10 cellular contexts compared by ENCODE assay signal in genomic region chr1:25903986-25904385, GRCh38. TPM values are rescaled to one million over a fixed set of nuclear protein-coding genes. Genes with fewer than 3 reads are reported as not detected.
DNase-seq lines count a peak whose midpoint lies in the region; ATAC-seq and TF ChIP-seq lines count a peak whose summit lies in the region.
"Had no signal": no experiment of that assay in that cellular context is flagged by ENCODE, and none has a peak within 500 bp of the region (broad histone marks: within the 10 kb centered on the region; RNA-seq: fewer than 3 reads in every experiment).

No MANE protein-coding gene starts in this region.

- H3K27ac ChIP-seq in breast epithelium, result no peak overlapping the region
- peak overlapping the region; percentile 88 for H3K27ac ChIP-seq in temporal lobe (ENCODE audit: low read depth, low read length)

- peaks cover 12% of the 10 kb centered on the region for H3K36me3 Mint-ChIP-seq in MCF 10A (ENCODE audit: insufficient read depth, unreplicated experiment)
- H3K36me3 Mint-ChIP-seq in T-helper 17 cell (ENCODE audit: low read depth), result peaks cover 3% of the 10 kb centered on the region

- no peaks in the 10 kb centered on the region for H3K36me3 ChIP-seq in breast epithelium

- no peak for TF ChIP-seq CTCF in MCF 10A (IDR thresholded peaks at IDR 0.05; ENCODE audit: unreplicated experiment)
- TF ChIP-seq CTCF in breast epithelium (IDR thresholded peaks at IDR 0.05), result no peak
- TF ChIP-seq CTCF in fibroblast of villous mesenchyme (IDR thresholded peaks at IDR 0.05; ENCODE audit: insufficient read depth, low read depth, low read length), result no peak

- POLR2A ChIA-PET in MCF 10A (lab: Yijun Ruan, JAX), result interaction anchor here (0.6 to 6.4 kb wide), 14 partner anchors 8 to 656 kb away, joined by 3 to 75 read pairs (median 5); partner anchors contain the start of genes MTFR1L, PAFAH2, PAQR7 and RSRP1

- H3K27me3 Mint-ChIP-seq in MCF 10A (ENCODE audit: insufficient read depth, unreplicated experiment) (no peaks in the 10 kb centered on the region), T-helper 17 cell (no peaks in the 10 kb centered on the region)

- H3K9me3 ChIP-seq in breast epithelium, result no peaks in the 10 kb centered on the region
- H3K9me3 ChIP-seq in T-helper 17 cell (ENCODE audit: control insufficient read depth, low read length, poor library complexity, severe bottlenecking), result no peaks in the 10 kb centered on the region

- TF ChIP-seq POLR2A in breast epithelium (IDR thresholded peaks at IDR 0.05), result no peak

- H3K4me3 Mint-ChIP-seq in MCF 10A (ENCODE audit: unreplicated experiment) (peak overlapping the region; percentile 91), T-helper 17 cell (peak overlapping the region; percentile 95)

- H3K4me1 Mint-ChIP-seq in MCF 10A (ENCODE audit: insufficient read depth, unreplicated experiment) (peaks cover 6% of the 10 kb centered on the region), T-helper 17 cell (peaks cover 18% of the 10 kb centered on the region)

- H3K27ac Mint-ChIP-seq in MCF 10A (ENCODE audit: low read depth, unreplicated experiment) (peak overlapping the region; percentile 93), T-helper 17 cell (peak overlapping the region; percentile 88)

- intact Hi-C loops in MCF 10A (cut with micrococcal nuclease) (loop anchor here (2.0 kb wide), 1 partner anchor 95 kb away; the partner anchor contains the start of gene PAFAH2), breast epithelium (cut with DNase I; ENCODE audit: low total_unique reads) (no loop called here)

- CTCF ChIA-PET in MCF 10A (lab: Yijun Ruan, JAX), result interaction anchor here (0.6 to 3.1 kb wide), 7 partner anchors 8 to 1093 kb away, joined by 3 to 31 read pairs (median 4); partner anchors contain the start of gene PAFAH2

- no TSS peak for BruUV-seq in MCF 10A (replicated peaks; lab: Mats Ljungman, UMichigan)

- H3K4me1 ChIP-seq in breast epithelium, result peaks cover 0 to 4% of the 10 kb centered on the region in 2 donors

- no peaks in the 10 kb centered on the region for H3K27me3 ChIP-seq in breast epithelium

- no peaks in the 10 kb centered on the region for H3K9me3 Mint-ChIP-seq in MCF 10A (ENCODE audit: unreplicated experiment)

- ATAC-seq in T-helper 17 cell (no peak), GM19023 (IDR thresholded peaks at IDR 0.05; ENCODE audit: unreplicated experiment) (no peak)

- DNase-seq in MCF 10A (ENCODE audit: unreplicated experiment) (no peak), breast epithelium (ENCODE audit: low spot score in 2 of 2) (no peak), T-helper 17 cell (no peak), fibroblast of villous mesenchyme (ENCODE audit: low read depth) (no peak), retina (no peak), SW480 (ENCODE audit: low spot score) (no peak)
- DNase-seq: DMS 273 treated with DMSO at 0.1 percent for 48 hours, NCI-H1930 had no signal

- H3K4me3 ChIP-seq in breast epithelium (no peak overlapping the region), fibroblast of villous mesenchyme (ENCODE audit: low read depth, low read length) (peak overlapping the region; percentile 83)

RNA-seq across cellular contexts. Expression of gene STMN1, which starts 2.2 kb away (rescaled TPM):
- total RNA-seq in MCF 10A (2022) (99.3 and 137 TPM in 2 replicates), breast epithelium (10 to 100 TPM; 23.9 to 33.8 (median 28.4) TPM), T-helper 17 cell (10 to 100 TPM in 1 of 2 donors, 1 to 10 TPM in 1; 9.3 to 13.8 TPM), fibroblast of villous mesenchyme (85.9 and 99.9 TPM in 2 replicates), temporal lobe (699 TPM)

RNA-seq across cellular contexts. Expression of gene PAQR7, which starts 28.5 kb away (rescaled TPM):
- 3.8 and 4.4 TPM in 2 replicates for total RNA-seq in MCF 10A (2022)
- 1 to 10 TPM; 4.2 to 8.2 (median 7.2) TPM for total RNA-seq in breast epithelium
- total RNA-seq in T-helper 17 cell, result 1 to 10 TPM; 1.4 to 2.6 TPM
- total RNA-seq in fibroblast of villous mesenchyme, result 8.1 and 16.0 TPM in 2 replicates
- total RNA-seq in temporal lobe, result 4.7 TPM

RNA-seq across cellular contexts. Expression of gene AUNIP, which starts 44.7 kb away (rescaled TPM):
- total RNA-seq in MCF 10A (2022) (5.2 and 9.4 TPM in 2 replicates), breast epithelium (under 1 TPM in 2 of 3 donors, not detected in 1; 0.33 to 0.88 TPM), T-helper 17 cell (under 1 TPM in 1 of 2 donors, not detected in 1; 0.31 TPM), fibroblast of villous mesenchyme (2.9 and 3.5 TPM in 2 replicates), temporal lobe (0.98 TPM)
